In the genomic region with DNA sequence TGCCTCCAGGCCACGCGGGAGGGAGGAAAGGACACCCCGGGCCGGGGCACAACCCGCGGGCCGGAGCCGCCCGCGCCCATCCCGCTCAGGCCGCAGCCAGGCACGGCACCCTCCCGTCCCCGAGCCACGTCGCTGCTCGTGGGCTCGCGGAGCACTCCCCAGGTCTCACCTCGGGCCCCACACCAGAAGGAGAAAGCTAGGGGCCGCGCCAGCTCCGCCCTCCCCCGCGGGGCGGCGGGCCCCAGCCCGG, we compare ENCODE assay signal across 8 cellular contexts. TPM values are rescaled to one million over a fixed set of nuclear protein-coding genes. Genes with fewer than 3 reads are reported as not detected.
DNase-seq lines count a peak whose midpoint lies in the region; ATAC-seq and TF ChIP-seq lines count a peak whose summit lies in the region.

No MANE protein-coding gene starts in this region.

- peak overlapping the region; percentile 91 to 100 (median 99) for H3K4me3 Mint-ChIP-seq in naive B cell

- POLR2A ChIA-PET in BJ (lab: Charles Lee), result interaction anchor here (0.5 kb wide), 1 partner anchor 26 kb away, joined by 3 read pairs; no protein-coding TSS in a partner anchor

- peaks cover 65 to 73% (median 73%) of the 10 kb centered on the region in 3 donors for H3K4me1 Mint-ChIP-seq in naive B cell

- TF ChIP-seq CTCF in BJ (IDR thresholded peaks at IDR 0.05; ENCODE audit: insufficient read depth, low read depth, low read length) (no peak), cardiac fibroblast (IDR thresholded peaks at IDR 0.05; ENCODE audit: low read depth, low read length) (no peak)

- peaks cover 0 to 2% (median 0%) of the 10 kb centered on the region in 7 donors for H3K9me3 Mint-ChIP-seq in naive B cell

- H3K27ac Mint-ChIP-seq in naive B cell, result peak overlapping the region; percentile 87 to 100 (median 98)

- no peaks in the 10 kb centered on the region for H3K27me3 Mint-ChIP-seq in naive B cell

- H3K27me3 ChIP-seq in BJ (ENCODE audit: control insufficient read depth, insufficient read depth, low read length), result no peaks in the 10 kb centered on the region

- ATAC-seq in HG03575 (IDR thresholded peaks at IDR 0.05; ENCODE audit: extremely low read depth, insufficient number of reproducible peaks, low FRiP score, unreplicated experiment) (peak; percentile 1), naive B cell (ENCODE audit: low read depth in 2 of 2) (no peak), GM19328 (IDR thresholded peaks at IDR 0.05; ENCODE audit: unreplicated experiment) (no peak)

- peak overlapping the region; percentile 89 for H3K4me3 ChIP-seq in BJ (ENCODE audit: low read depth, low read length)
- H3K4me3 ChIP-seq in cardiac fibroblast (replicated peaks in 1 of 2; ENCODE audit: low read depth in 2 of 2, low read length in 2 of 2), result peak overlapping the region; percentile 90 to 91

- H3K36me3 Mint-ChIP-seq in naive B cell, result no peaks in the 10 kb centered on the region

- H3K36me3 ChIP-seq in BJ (ENCODE audit: control insufficient read depth, insufficient read depth, low read length), result no peaks in the 10 kb centered on the region

- DNase-seq in BJ (ENCODE audit: low read depth), result no peak
- DNase-seq in cardiac fibroblast (ENCODE audit: low read depth in 2 of 2), result no peak
- no peak for DNase-seq in naive B cell
- DNase-seq in mucosa of gallbladder (ENCODE audit: low spot score), result no peak
- no peak for DNase-seq in NCI-H1092 (lab: John Stamatoyannopoulos, UW)
- no peak for DNase-seq in activated CD4-positive, CD25-positive, alpha-beta regulatory T cell treated with anti-CD3 and anti-CD28 coated beads, Interleukin-2, amount 50 U/mL, for 72 hours

- CTCF ChIA-PET in BJ (lab: Yijun Ruan, JAX), result interaction anchor here (0.6 to 2.2 kb wide), 3 partner anchors 11 to 515 kb away, joined by 4 to 6 read pairs (median 5); no protein-coding TSS in a partner anchor

RNA-seq across cellular contexts. Expression of a gene that starts 0.6 kb away (rescaled TPM):
- polyA plus RNA-seq in BJ (2011; rRNA removed), result 738 and 948 TPM in 2 replicates
- 1,169 and 1,682 TPM in 2 replicates for polyA minus RNA-seq in BJ (2011; rRNA and poly(A)+ RNA removed)
- 10 to 100 TPM in 5 of 6 donors, 1 to 10 TPM in 1; 10.0 to 54.7 (median 28.7) TPM for polyA plus RNA-seq in naive B cell (ENCODE audit: low read depth in 6 of 6)
- total RNA-seq in mucosa of gallbladder, result 464 TPM

RNA-seq across cellular contexts. Expression of a gene that starts 0.9 kb away (rescaled TPM):
- polyA plus RNA-seq in BJ (2011; rRNA removed) (336 and 712 TPM in 2 replicates), naive B cell (ENCODE audit: low read depth in 6 of 6) (100 to 1,000 TPM in 5 of 6 donors, 10 to 100 TPM in 1; 91.6 to 177 (median 125) TPM)
- 308 and 343 TPM in 2 replicates for polyA minus RNA-seq in BJ (2011; rRNA and poly(A)+ RNA removed)
- total RNA-seq in mucosa of gallbladder, result 234 TPM

RNA-seq across cellular contexts. Expression of a gene that starts 41.2 kb away (rescaled TPM):
- polyA plus RNA-seq in BJ (2011; rRNA removed), result 28.7 and 30.0 TPM in 2 replicates
- polyA minus RNA-seq in BJ (2011; rRNA and poly(A)+ RNA removed), result 52.9 and 61.2 TPM in 2 replicates
- 10 to 100 TPM; 24.4 to 35.6 (median 29.5) TPM for polyA plus RNA-seq in naive B cell (ENCODE audit: low read depth in 6 of 6)
- total RNA-seq in mucosa of gallbladder, result 68.8 TPM

Comparison
In these comparisons a context has a peak if more than half of its experiments do, and no peak if none do; other contexts are left out.
1. RNA of a gene that starts 0.6 kb away (polyA plus RNA-seq): 738 to 948 TPM in BJ; 10.0 to 54.7 TPM in naive B cell; every median in the first group is over 10 times any median in the second.